In genomic region chrX:48918644-48919340, GRCh38 we compare ENCODE assay signal across 8 cellular contexts. TPM values are rescaled to one million over a fixed set of nuclear protein-coding genes. Genes with fewer than 3 reads are reported as not detected.
A peak's percentile ranks its signal among the peaks of the same experiment; 100 is the strongest.
DNase-seq lines count a peak whose midpoint lies in the region; ATAC-seq and TF ChIP-seq lines count a peak whose summit lies in the region.

TSS of gene PIM2 (minus strand) at chrX:48919024. CDS start at chrX:48918834, 190 bp downstream.

- peaks cover 61% of the 10 kb centered on the region for H3K4me1 Mint-ChIP-seq in activated T-cell treated with anti-CD3 and anti-CD28 coated beads, Interleukin-2, amount 50 U/mL, for 24 hours (ENCODE audit: low read depth)

- H3K27me3 Mint-ChIP-seq in activated T-cell treated with anti-CD3 and anti-CD28 coated beads, Interleukin-2, amount 50 U/mL, for 24 hours: peaks cover 19% of the 10 kb centered on the region

- TF ChIP-seq POLR2A in esophagus muscularis mucosa (IDR thresholded peaks at IDR 0.05; ENCODE audit: low read depth): peak; percentile 49

- H3K27me3 ChIP-seq in Panc1 (ENCODE audit: control insufficient read depth, insufficient read depth, low read length) (no peaks in the 10 kb centered on the region), esophagus muscularis mucosa (no peaks in the 10 kb centered on the region)

- H3K36me3 Mint-ChIP-seq in activated T-cell treated with anti-CD3 and anti-CD28 coated beads, Interleukin-2, amount 50 U/mL, for 24 hours (ENCODE audit: low read depth): peaks cover 88% of the 10 kb centered on the region

- WGBS in esophagus muscularis mucosa: 48% methylated on average over 20 of the region's 55 CpGs

- in situ Hi-C loops in Panc1 (cut with HindIII; ENCODE audit: low pct_unique_long_range_greater_than_20kb, low sequenced_read_pairs): no loop called here

- intact Hi-C loops in Panc1 (cut with micrococcal nuclease; ENCODE audit: unreplicated experiment) (no loop called here), esophagus muscularis mucosa (cut with DNase I) (no loop called here)

- peak within 1 kb of the TSS; percentile 63 for H3K27ac ChIP-seq in KOPT-K1 (ENCODE audit: low read depth, low read length, poor library complexity, severe bottlenecking)
- peak within 1 kb of the TSS; percentile 94 for H3K27ac ChIP-seq in Panc1 (ENCODE audit: low read length)
- peak within 1 kb of the TSS; percentile 82 to 92 (median 86) for H3K27ac ChIP-seq in esophagus muscularis mucosa (replicated peaks in 1 of 4)

- peak; percentile 87 for DNase-seq in DMS53 treated with DMSO at 0.1 percent for 48 hours (lab: John Stamatoyannopoulos, UW; ENCODE audit: unreplicated experiment)
- no peak for DNase-seq in Panc1 (ENCODE audit: low read depth, low spot score)
- DNase-seq in activated T-cell treated with anti-CD3 and anti-CD28 coated beads, Interleukin-2, amount 50 U/mL, for 24 hours: peak; percentile 88
- DNase-seq in esophagus muscularis mucosa (ENCODE audit: extremely low spot score): peak; percentile 94
- DNase-seq in myocyte (ENCODE audit: low read depth): peak; percentile 83
- peak; percentile 67 to 84 for DNase-seq in stimulated activated CD8-positive, alpha-beta memory T cell treated with anti-CD3 and anti-CD28 coated beads, Interleukin-7, amount 100 ng/mL, for 48 hours (ENCODE audit: extremely low read depth in 1 of 2, low read depth in 1 of 2)

- POLR2A ChIA-PET in Panc1 (lab: Charles Lee): no interaction called here

- TF ChIP-seq CTCF in Panc1 (IDR thresholded peaks at IDR 0.05): no peak
- no peak for TF ChIP-seq CTCF in esophagus muscularis mucosa (IDR thresholded peaks at IDR 0.05)

- peak within 1 kb of the TSS; percentile 92 for H3K27ac Mint-ChIP-seq in activated T-cell treated with anti-CD3 and anti-CD28 coated beads, Interleukin-2, amount 50 U/mL, for 24 hours

- peak within 1 kb of the TSS; percentile 88 for H3K4me3 Mint-ChIP-seq in activated T-cell treated with anti-CD3 and anti-CD28 coated beads, Interleukin-2, amount 50 U/mL, for 24 hours

- peaks cover 8% of the 10 kb centered on the region for H3K4me1 ChIP-seq in Panc1 (ENCODE audit: control insufficient read depth, insufficient read depth, low read length)
- peaks cover 3 to 32% (median 28%) of the 10 kb centered on the region in 4 donors for H3K4me1 ChIP-seq in esophagus muscularis mucosa

- H3K36me3 ChIP-seq in KOPT-K1 (ENCODE audit: insufficient read depth, low read length) (peaks cover 25% of the 10 kb centered on the region; the same call in 1 of the 2 replicates), Panc1 (ENCODE audit: control insufficient read depth, insufficient read depth, low read length) (peaks cover 13% of the 10 kb centered on the region), esophagus muscularis mucosa (peaks cover 5 to 41% (median 31%) of the 10 kb centered on the region in 4 donors)

- no peak for TF ChIP-seq EP300 in esophagus muscularis mucosa (IDR thresholded peaks at IDR 0.05)

- H3K4me3 ChIP-seq in Panc1 (ENCODE audit: low read depth in 2 of 2, low read length in 2 of 2): peak within 1 kb of the TSS; percentile 76 to 88
- H3K4me3 ChIP-seq in esophagus muscularis mucosa: peak within 1 kb of the TSS; percentile 60 to 75 (median 62)

- ATAC-seq in GM21786 (IDR thresholded peaks at IDR 0.05; ENCODE audit: unreplicated experiment) (peak; percentile 69), Panc1 (peak; percentile 90)

- CTCF ChIA-PET in Panc1 (lab: Charles Lee): interaction anchor here (0.6 kb wide), 1 partner anchor 43 kb away, joined by 3 read pairs; no protein-coding TSS in a partner anchor

- H3K9me3 Mint-ChIP-seq in activated T-cell treated with anti-CD3 and anti-CD28 coated beads, Interleukin-2, amount 50 U/mL, for 24 hours: no peaks in the 10 kb centered on the region

- no TSS peak for BruUV-seq in Panc1 (replicated peaks; lab: Mats Ljungman, UMichigan)

- no peaks in the 10 kb centered on the region for H3K9me3 ChIP-seq in KOPT-K1 (ENCODE audit: insufficient read depth, low read length, poor library complexity, severe bottlenecking)
- no peaks in the 10 kb centered on the region for H3K9me3 ChIP-seq in Panc1 (ENCODE audit: control insufficient read depth, insufficient read depth, low read depth, low read length)
- H3K9me3 ChIP-seq in esophagus muscularis mucosa: no peaks in the 10 kb centered on the region

RNA-seq across cellular contexts. Expression of gene PIM2, which starts in this region (rescaled TPM):
- total RNA-seq in Panc1 (2021; ENCODE audit: unreplicated experiment): 52.6 TPM
- polyA plus RNA-seq in Panc1 (2012; ENCODE audit: insufficient read length): 28.1 TPM
- total RNA-seq in esophagus muscularis mucosa: 10 to 100 TPM in 1 of 4 donors, 1 to 10 TPM in 3; 3.3 to 11.4 (median 7.3) TPM
- total RNA-seq in myocyte: 4.6 and 6.2 TPM in 2 replicates
- 5.3 TPM for polyA plus RNA-seq in myocyte (2012)
